Comparison of ENCODE assay signal across 1 cellular context in genomic region chr11:64774144-64774543, GRCh38.
TF ChIP-seq lines count a peak whose summit lies in the region.

No MANE protein-coding gene starts in this region.

TF ChIP-seq in GM12878, 131 proteins besides CTCF, POLR2A, EP300 and RAD21:
- no peak for TF ChIP-seq SMARCA5 (IDR thresholded peaks at IDR 0.05)
- no peak for TF ChIP-seq ZZZ3 (IDR thresholded peaks at IDR 0.05; ENCODE audit: control insufficient read depth, insufficient read length, low read depth)
- TF ChIP-seq MYC (IDR thresholded peaks at IDR 0.05; ENCODE audit: insufficient read depth, insufficient read length, insufficient replicate concordance, low read length, severe bottlenecking): no peak
- TF ChIP-seq, protein P1, sequence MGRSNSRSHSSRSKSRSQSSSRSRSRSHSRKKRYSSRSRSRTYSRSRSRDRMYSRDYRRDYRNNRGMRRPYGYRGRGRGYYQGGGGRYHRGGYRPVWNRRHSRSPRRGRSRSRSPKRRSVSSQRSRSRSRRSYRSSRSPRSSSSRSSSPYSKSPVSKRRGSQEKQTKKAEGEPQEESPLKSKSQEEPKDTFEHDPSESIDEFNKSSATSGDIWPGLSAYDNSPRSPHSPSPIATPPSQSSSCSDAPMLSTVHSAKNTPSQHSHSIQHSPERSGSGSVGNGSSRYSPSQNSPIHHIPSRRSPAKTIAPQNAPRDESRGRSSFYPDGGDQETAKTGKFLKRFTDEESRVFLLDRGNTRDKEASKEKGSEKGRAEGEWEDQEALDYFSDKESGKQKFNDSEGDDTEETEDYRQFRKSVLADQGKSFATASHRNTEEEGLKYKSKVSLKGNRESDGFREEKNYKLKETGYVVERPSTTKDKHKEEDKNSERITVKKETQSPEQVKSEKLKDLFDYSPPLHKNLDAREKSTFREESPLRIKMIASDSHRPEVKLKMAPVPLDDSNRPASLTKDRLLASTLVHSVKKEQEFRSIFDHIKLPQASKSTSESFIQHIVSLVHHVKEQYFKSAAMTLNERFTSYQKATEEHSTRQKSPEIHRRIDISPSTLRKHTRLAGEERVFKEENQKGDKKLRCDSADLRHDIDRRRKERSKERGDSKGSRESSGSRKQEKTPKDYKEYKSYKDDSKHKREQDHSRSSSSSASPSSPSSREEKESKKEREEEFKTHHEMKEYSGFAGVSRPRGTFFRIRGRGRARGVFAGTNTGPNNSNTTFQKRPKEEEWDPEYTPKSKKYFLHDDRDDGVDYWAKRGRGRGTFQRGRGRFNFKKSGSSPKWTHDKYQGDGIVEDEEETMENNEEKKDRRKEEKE (IDR thresholded peaks at IDR 0.05): no peak
- TF ChIP-seq SREBF2 (IDR thresholded peaks at IDR 0.05; ENCODE audit: low read length): no peak
- TF ChIP-seq CHD1 (IDR thresholded peaks at IDR 0.05; ENCODE audit: low read depth, low read length): no peak
- TF ChIP-seq ZSCAN29 (IDR thresholded peaks at IDR 0.05): no peak
- TF ChIP-seq PML (IDR thresholded peaks at IDR 0.05; ENCODE audit: low read length): no peak
- no peak for TF ChIP-seq SKIL (IDR thresholded peaks at IDR 0.05; ENCODE audit: low read depth, poor library complexity, severe bottlenecking)
- no peak for TF ChIP-seq RELA (IDR thresholded peaks at IDR 0.05; ENCODE audit: borderline replicate concordance, partially characterized antibody)
- TF ChIP-seq REST (IDR thresholded peaks at IDR 0.05; ENCODE audit: low read depth, low read length): no peak
- TF ChIP-seq DPF2 (IDR thresholded peaks at IDR 0.05): no peak
- TF ChIP-seq, protein P2, sequence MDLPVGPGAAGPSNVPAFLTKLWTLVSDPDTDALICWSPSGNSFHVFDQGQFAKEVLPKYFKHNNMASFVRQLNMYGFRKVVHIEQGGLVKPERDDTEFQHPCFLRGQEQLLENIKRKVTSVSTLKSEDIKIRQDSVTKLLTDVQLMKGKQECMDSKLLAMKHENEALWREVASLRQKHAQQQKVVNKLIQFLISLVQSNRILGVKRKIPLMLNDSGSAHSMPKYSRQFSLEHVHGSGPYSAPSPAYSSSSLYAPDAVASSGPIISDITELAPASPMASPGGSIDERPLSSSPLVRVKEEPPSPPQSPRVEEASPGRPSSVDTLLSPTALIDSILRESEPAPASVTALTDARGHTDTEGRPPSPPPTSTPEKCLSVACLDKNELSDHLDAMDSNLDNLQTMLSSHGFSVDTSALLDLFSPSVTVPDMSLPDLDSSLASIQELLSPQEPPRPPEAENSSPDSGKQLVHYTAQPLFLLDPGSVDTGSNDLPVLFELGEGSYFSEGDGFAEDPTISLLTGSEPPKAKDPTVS (IDR thresholded peaks at IDR 0.05; ENCODE audit: low read depth, low read length): no peak
- no peak for TF ChIP-seq USF1 (IDR thresholded peaks at IDR 0.05; ENCODE audit: borderline replicate concordance, extremely low read length, insufficient read depth, low read depth, low read length)
- TF ChIP-seq HDGF (IDR thresholded peaks at IDR 0.05): no peak
- TF ChIP-seq HCFC1 (IDR thresholded peaks at IDR 0.05; ENCODE audit: low read length): no peak
- TF ChIP-seq FOXK2 (IDR thresholded peaks at IDR 0.05): no peak
- TF ChIP-seq, protein P3, sequence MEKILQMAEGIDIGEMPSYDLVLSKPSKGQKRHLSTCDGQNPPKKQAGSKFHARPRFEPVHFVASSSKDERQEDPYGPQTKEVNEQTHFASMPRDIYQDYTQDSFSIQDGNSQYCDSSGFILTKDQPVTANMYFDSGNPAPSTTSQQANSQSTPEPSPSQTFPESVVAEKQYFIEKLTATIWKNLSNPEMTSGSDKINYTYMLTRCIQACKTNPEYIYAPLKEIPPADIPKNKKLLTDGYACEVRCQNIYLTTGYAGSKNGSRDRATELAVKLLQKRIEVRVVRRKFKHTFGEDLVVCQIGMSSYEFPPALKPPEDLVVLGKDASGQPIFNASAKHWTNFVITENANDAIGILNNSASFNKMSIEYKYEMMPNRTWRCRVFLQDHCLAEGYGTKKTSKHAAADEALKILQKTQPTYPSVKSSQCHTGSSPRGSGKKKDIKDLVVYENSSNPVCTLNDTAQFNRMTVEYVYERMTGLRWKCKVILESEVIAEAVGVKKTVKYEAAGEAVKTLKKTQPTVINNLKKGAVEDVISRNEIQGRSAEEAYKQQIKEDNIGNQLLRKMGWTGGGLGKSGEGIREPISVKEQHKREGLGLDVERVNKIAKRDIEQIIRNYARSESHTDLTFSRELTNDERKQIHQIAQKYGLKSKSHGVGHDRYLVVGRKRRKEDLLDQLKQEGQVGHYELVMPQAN (conservative IDR thresholded peaks at IDR 0.05): no peak
- TF ChIP-seq, protein P4, sequence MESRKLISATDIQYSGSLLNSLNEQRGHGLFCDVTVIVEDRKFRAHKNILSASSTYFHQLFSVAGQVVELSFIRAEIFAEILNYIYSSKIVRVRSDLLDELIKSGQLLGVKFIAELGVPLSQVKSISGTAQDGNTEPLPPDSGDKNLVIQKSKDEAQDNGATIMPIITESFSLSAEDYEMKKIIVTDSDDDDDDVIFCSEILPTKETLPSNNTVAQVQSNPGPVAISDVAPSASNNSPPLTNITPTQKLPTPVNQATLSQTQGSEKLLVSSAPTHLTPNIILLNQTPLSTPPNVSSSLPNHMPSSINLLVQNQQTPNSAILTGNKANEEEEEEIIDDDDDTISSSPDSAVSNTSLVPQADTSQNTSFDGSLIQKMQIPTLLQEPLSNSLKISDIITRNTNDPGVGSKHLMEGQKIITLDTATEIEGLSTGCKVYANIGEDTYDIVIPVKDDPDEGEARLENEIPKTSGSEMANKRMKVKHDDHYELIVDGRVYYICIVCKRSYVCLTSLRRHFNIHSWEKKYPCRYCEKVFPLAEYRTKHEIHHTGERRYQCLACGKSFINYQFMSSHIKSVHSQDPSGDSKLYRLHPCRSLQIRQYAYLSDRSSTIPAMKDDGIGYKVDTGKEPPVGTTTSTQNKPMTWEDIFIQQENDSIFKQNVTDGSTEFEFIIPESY (IDR thresholded peaks at IDR 0.05): no peak
